17 cellular contexts compared by ENCODE assay signal in genomic region chr3:47503033-47503432, GRCh38.
"Had no signal": no experiment of that assay in that cellular context is flagged by ENCODE, and none has a peak within 500 bp of the region (broad histone marks: within the 10 kb centered on the region; RNA-seq: fewer than 3 reads in every experiment).

No MANE protein-coding gene starts in this region.

- H3K4me3 Mint-ChIP-seq: naive thymus-derived CD4-positive, alpha-beta T cell; nephron progenitor cell; stimulated activated naive B cell treated with anti-CD40 and anti-IgM and Interleukin-4, amounts not matched to agents 10 μg/mL and 1 μg/mL and 100 μg/mL, for 72 hours; stimulated activated naive CD8-positive, alpha-beta T cell treated with anti-CD3 and anti-CD28 coated beads, Interleukin-15, amount 100 ng/mL, for 72 hours had no signal

- H3K9me3 ChIP-seq: colonic mucosa, prostate gland, right lobe of liver, thoracic aorta, transverse colon had no signal

- H3K27me3 Mint-ChIP-seq: naive thymus-derived CD4-positive, alpha-beta T cell; stimulated activated naive B cell treated with anti-CD40 and anti-IgM and Interleukin-4, amounts not matched to agents 10 μg/mL and 1 μg/mL and 100 μg/mL, for 72 hours; stimulated activated naive CD8-positive, alpha-beta T cell treated with anti-CD3 and anti-CD28 coated beads, Interleukin-15, amount 100 ng/mL, for 72 hours had no signal

- H3K79me2 ChIP-seq: parathyroid adenoma had no signal

- H2AFZ ChIP-seq: parathyroid adenoma had no signal

- H3K27me3 ChIP-seq: colonic mucosa, right lobe of liver, transverse colon had no signal

- DNase-seq: colonic mucosa; dermis blood vessel endothelial cell; foreskin melanocyte; head of caudate nucleus; hippocampal formation; mesendoderm; naive thymus-derived CD4-positive, alpha-beta T cell; nephron progenitor cell; right lobe of liver; stimulated activated CD4-positive, alpha-beta T cell treated with anti-CD3 and anti-CD28 coated beads, Interleukin-2, amount 100 ng/mL, for 24 hours; stimulated activated CD4-positive, alpha-beta T cell treated with anti-CD3 and anti-CD28 coated beads, Interleukin-4, amount 100 ng/mL, for 4 hours; stimulated activated naive B cell treated with anti-CD40 and anti-IgM and Interleukin-4, amounts not matched to agents 10 μg/mL and 1 μg/mL and 100 μg/mL, for 72 hours; stimulated activated naive CD8-positive, alpha-beta T cell treated with anti-CD3 and anti-CD28 coated beads, Interleukin-15, amount 100 ng/mL, for 72 hours; transverse colon had no signal

- H3K4me1 ChIP-seq: colonic mucosa, parathyroid adenoma, prostate gland, right lobe of liver, transverse colon had no signal

- H3K36me3 ChIP-seq: colonic mucosa had no signal

- H3K4me1 Mint-ChIP-seq: nephron progenitor cell; stimulated activated naive CD8-positive, alpha-beta T cell treated with anti-CD3 and anti-CD28 coated beads, Interleukin-15, amount 100 ng/mL, for 72 hours had no signal

- H3K4me3 ChIP-seq: colonic mucosa, prostate gland, right lobe of liver, thoracic aorta, transverse colon had no signal

- H3K27ac Mint-ChIP-seq: naive thymus-derived CD4-positive, alpha-beta T cell; nephron progenitor cell; stimulated activated naive B cell treated with anti-CD40 and anti-IgM and Interleukin-4, amounts not matched to agents 10 μg/mL and 1 μg/mL and 100 μg/mL, for 72 hours had no signal

- H3K9me3 Mint-ChIP-seq: naive thymus-derived CD4-positive, alpha-beta T cell; nephron progenitor cell; stimulated activated naive B cell treated with anti-CD40 and anti-IgM and Interleukin-4, amounts not matched to agents 10 μg/mL and 1 μg/mL and 100 μg/mL, for 72 hours; stimulated activated naive CD8-positive, alpha-beta T cell treated with anti-CD3 and anti-CD28 coated beads, Interleukin-15, amount 100 ng/mL, for 72 hours had no signal

- ATAC-seq: naive thymus-derived CD4-positive, alpha-beta T cell; right lobe of liver; stimulated activated naive B cell treated with anti-CD40 and anti-IgM and Interleukin-4, amounts not matched to agents 10 μg/mL and 1 μg/mL and 100 μg/mL, for 72 hours; stimulated activated naive CD8-positive, alpha-beta T cell treated with anti-CD3 and anti-CD28 coated beads, Interleukin-15, amount 100 ng/mL, for 72 hours had no signal

- H3K27ac ChIP-seq: colonic mucosa, parathyroid adenoma, prostate gland, right lobe of liver, thoracic aorta, transverse colon had no signal
